ENCODE assay signal across 9 cellular contexts in genomic region chr11:64659417-64660144, GRCh38.
DNase-seq lines count a peak whose midpoint lies in the region; ATAC-seq and TF ChIP-seq lines count a peak whose summit lies in the region.
"Had no signal": no experiment of that assay in that cellular context is flagged by ENCODE, and none has a peak within 500 bp of the region (broad histone marks: within the 10 kb centered on the region; RNA-seq: fewer than 3 reads in every experiment).

No MANE protein-coding gene starts in this region.

- TSS peak; percentile 95 for BruUV-seq in PC-9 (replicated peaks; lab: Mats Ljungman, UMichigan)
- BruUV-seq in Caco-2 (replicated peaks; lab: Mats Ljungman, UMichigan), result no TSS peak

- no peaks in the 10 kb centered on the region for H3K36me3 Mint-ChIP-seq in naive thymus-derived CD8-positive, alpha-beta T cell
- H3K36me3 Mint-ChIP-seq in activated naive CD8-positive, alpha-beta T cell treated with anti-CD3 and anti-CD28 coated beads for 36 hours, result no peaks in the 10 kb centered on the region
- H3K36me3 Mint-ChIP-seq in Caco-2 (ENCODE audit: insufficient read depth, unreplicated experiment), result no peaks in the 10 kb centered on the region

- H3K27ac ChIP-seq in PC-9, result peak overlapping the region; percentile 65
- H3K27ac ChIP-seq in osteoblast (ENCODE audit: low read depth, low read length), result peak overlapping the region; percentile 94

- no peak for TF ChIP-seq CTCF in PC-9 (conservative IDR thresholded peaks at IDR 0.05)
- peak; percentile 23 for TF ChIP-seq CTCF in osteoblast (IDR thresholded peaks at IDR 0.05; ENCODE audit: extremely low read depth, low read depth, low read length)
- TF ChIP-seq CTCF in Caco-2 (IDR thresholded peaks at IDR 0.05; ENCODE audit: insufficient read depth in 1 of 2, low read depth in 1 of 2, low read length in 1 of 2, severe bottlenecking in 1 of 2, unreplicated experiment in 1 of 2), result no peak

- no peaks in the 10 kb centered on the region for H4K20me1 ChIP-seq in PC-9 (ENCODE audit: insufficient read depth)
- H4K20me1 ChIP-seq in osteoblast (ENCODE audit: insufficient read depth, low read length), result peaks cover 21% of the 10 kb centered on the region

- H3K4me3 ChIP-seq in PC-9 (no peak overlapping the region), osteoblast (ENCODE audit: insufficient read depth, low read length) (peak overlapping the region; percentile 75), Caco-2 (ENCODE audit: low read depth, low read length) (no peak overlapping the region)

- POLR2A ChIA-PET in PC-9 (lab: Charles Lee; ENCODE audit: unreplicated experiment) (interaction anchor here (0.5 to 0.6 kb wide), 7 partner anchors 74 to 979 kb away, joined by 3 to 23 read pairs (median 4); no protein-coding TSS in a partner anchor), Caco-2 (lab: Charles Lee) (no interaction called here)
- POLR2A ChIA-PET in naive thymus-derived CD8-positive, alpha-beta T cell (lab: Charles Lee), result no interaction called here

- H3K79me2 ChIP-seq in PC-9 (ENCODE audit: low read depth), result no peaks in the 10 kb centered on the region
- H3K79me2 ChIP-seq in osteoblast (ENCODE audit: insufficient read depth, low read length), result peaks cover 18% of the 10 kb centered on the region

- ATAC-seq in naive thymus-derived CD8-positive, alpha-beta T cell, result no peak

- peaks cover 0 to 12% (median 2%) of the 10 kb centered on the region in 4 donors for H3K4me1 Mint-ChIP-seq in naive thymus-derived CD8-positive, alpha-beta T cell
- H3K4me1 Mint-ChIP-seq in activated naive CD8-positive, alpha-beta T cell treated with anti-CD3 and anti-CD28 coated beads for 36 hours, result no peaks in the 10 kb centered on the region
- H3K4me1 Mint-ChIP-seq in Caco-2 (ENCODE audit: low read depth, unreplicated experiment), result no peaks in the 10 kb centered on the region

- peak overlapping the region; percentile 53 for H3K4me2 ChIP-seq in PC-9
- H3K4me2 ChIP-seq in osteoblast (ENCODE audit: insufficient read depth, low read length), result peak overlapping the region; percentile 92

- H3K4me1 ChIP-seq in PC-9 (replicated peaks; ENCODE audit: insufficient read depth) (peaks cover 38% of the 10 kb centered on the region), osteoblast (ENCODE audit: insufficient read depth, low read length) (peaks cover 55% of the 10 kb centered on the region), Caco-2 (peaks cover 12% of the 10 kb centered on the region)

- DNase-seq in Daoy (ENCODE audit: low read depth), result peak; percentile 92
- peak; percentile 60 to 79 for DNase-seq in PC-9
- DNase-seq in epidermal melanocyte (ENCODE audit: insufficient read length, low spot score), result peak; percentile 51
- DNase-seq in osteoblast (ENCODE audit: insufficient read length, low spot score, missing footprints), result peak; percentile 96
- DNase-seq in naive thymus-derived CD8-positive, alpha-beta T cell, result no peak
- DNase-seq in activated naive CD8-positive, alpha-beta T cell treated with anti-CD3 and anti-CD28 coated beads for 36 hours, result no peak
- no peak for DNase-seq in Caco-2
- no peak for DNase-seq in DMS153 treated with DMSO at 0.1 percent for 48 hours (lab: John Stamatoyannopoulos, UW; ENCODE audit: unreplicated experiment)
- DNase-seq: T-helper 2 cell had no signal

- no peaks in the 10 kb centered on the region for H3K27me3 ChIP-seq in PC-9 (ENCODE audit: insufficient read depth, low read depth)
- no peaks in the 10 kb centered on the region for H3K27me3 ChIP-seq in osteoblast (ENCODE audit: insufficient read depth, low read length)
- H3K27me3 ChIP-seq in Caco-2 (replicated peaks; ENCODE audit: control insufficient read depth, insufficient read depth, low read length), result no peaks in the 10 kb centered on the region

- no peaks in the 10 kb centered on the region for H3K9me3 ChIP-seq in PC-9 (ENCODE audit: insufficient read depth, low read depth)
- no peaks in the 10 kb centered on the region for H3K9me3 ChIP-seq in osteoblast (ENCODE audit: low read depth, low read length)
- no peaks in the 10 kb centered on the region for H3K9me3 ChIP-seq in Caco-2

- H3K27me3 Mint-ChIP-seq in naive thymus-derived CD8-positive, alpha-beta T cell, result no peaks in the 10 kb centered on the region
- no peaks in the 10 kb centered on the region for H3K27me3 Mint-ChIP-seq in activated naive CD8-positive, alpha-beta T cell treated with anti-CD3 and anti-CD28 coated beads for 36 hours
- no peaks in the 10 kb centered on the region for H3K27me3 Mint-ChIP-seq in Caco-2 (ENCODE audit: insufficient read depth, unreplicated experiment)

- H3K4me3 Mint-ChIP-seq in naive thymus-derived CD8-positive, alpha-beta T cell, result no peak overlapping the region
- no peak overlapping the region for H3K4me3 Mint-ChIP-seq in activated naive CD8-positive, alpha-beta T cell treated with anti-CD3 and anti-CD28 coated beads for 36 hours
- no peak overlapping the region for H3K4me3 Mint-ChIP-seq in Caco-2 (ENCODE audit: unreplicated experiment)

- H3K27ac Mint-ChIP-seq in naive thymus-derived CD8-positive, alpha-beta T cell, result peak overlapping the region in 1 of 10 donors; percentile 21
- no peak overlapping the region for H3K27ac Mint-ChIP-seq in activated naive CD8-positive, alpha-beta T cell treated with anti-CD3 and anti-CD28 coated beads for 36 hours
- H3K27ac Mint-ChIP-seq in Caco-2 (ENCODE audit: unreplicated experiment), result no peak overlapping the region

- H2AFZ ChIP-seq in PC-9, result 0 out of 2 replicates have a peak overlapping the region, but pooled peaks have one; percentile 14
- H2AFZ ChIP-seq in osteoblast (ENCODE audit: low read length), result no peak overlapping the region

- CTCF ChIA-PET in PC-9 (lab: Charles Lee) (interaction anchor here (0.5 to 2.0 kb wide), 6 partner anchors 29 to 406 kb away, joined by 3 to 10 read pairs (median 4); no protein-coding TSS in a partner anchor), Caco-2 (lab: Charles Lee) (interaction anchor here (0.5 to 1.6 kb wide), 9 partner anchors 20 to 211 kb away, joined by 3 to 4 read pairs (median 3); no protein-coding TSS in a partner anchor)

- intact Hi-C loops in PC-9 (cut with micrococcal nuclease; ENCODE audit: unreplicated experiment) (no loop called here), Caco-2 (cut with micrococcal nuclease; ENCODE audit: unreplicated experiment) (loop anchor here (10.0 kb wide), 1 partner anchor 305 kb away; the partner anchor contains the start of gene RPS6KA4)

- H3K36me3 ChIP-seq in PC-9 (ENCODE audit: low read depth), result no peaks in the 10 kb centered on the region
- H3K36me3 ChIP-seq in osteoblast (ENCODE audit: insufficient read depth, low read length), result peaks cover 17% of the 10 kb centered on the region
- no peaks in the 10 kb centered on the region for H3K36me3 ChIP-seq in Caco-2 (ENCODE audit: control insufficient read depth, insufficient read depth, low read length)

- no peaks in the 10 kb centered on the region for H3K9me2 ChIP-seq in PC-9 (ENCODE audit: insufficient read depth)

- H3F3A ChIP-seq in PC-9 (ENCODE audit: insufficient read depth, low read depth), result peaks cover 18% of the 10 kb centered on the region; the same call in 1 of the 2 replicates

- no peaks in the 10 kb centered on the region for H3K9me3 Mint-ChIP-seq in naive thymus-derived CD8-positive, alpha-beta T cell
- no peaks in the 10 kb centered on the region for H3K9me3 Mint-ChIP-seq in activated naive CD8-positive, alpha-beta T cell treated with anti-CD3 and anti-CD28 coated beads for 36 hours
- H3K9me3 Mint-ChIP-seq in Caco-2 (ENCODE audit: unreplicated experiment), result no peaks in the 10 kb centered on the region

Comparison
In these comparisons a context has a peak if more than half of its experiments do, and no peak if none do; other contexts are left out.
1. DNase-seq: peak in Daoy (single experiment), PC-9 (2 of 2), epidermal melanocyte (single experiment) and osteoblast (single experiment); none in naive thymus-derived CD8-positive, alpha-beta T cell (0 of 10), activated naive CD8-positive, alpha-beta T cell treated with anti-CD3 and anti-CD28 coated beads for 36 hours (single experiment), Caco-2 (0 of 2) and DMS153 treated with DMSO at 0.1 percent for 48 hours (single experiment).